In the genomic region with DNA sequence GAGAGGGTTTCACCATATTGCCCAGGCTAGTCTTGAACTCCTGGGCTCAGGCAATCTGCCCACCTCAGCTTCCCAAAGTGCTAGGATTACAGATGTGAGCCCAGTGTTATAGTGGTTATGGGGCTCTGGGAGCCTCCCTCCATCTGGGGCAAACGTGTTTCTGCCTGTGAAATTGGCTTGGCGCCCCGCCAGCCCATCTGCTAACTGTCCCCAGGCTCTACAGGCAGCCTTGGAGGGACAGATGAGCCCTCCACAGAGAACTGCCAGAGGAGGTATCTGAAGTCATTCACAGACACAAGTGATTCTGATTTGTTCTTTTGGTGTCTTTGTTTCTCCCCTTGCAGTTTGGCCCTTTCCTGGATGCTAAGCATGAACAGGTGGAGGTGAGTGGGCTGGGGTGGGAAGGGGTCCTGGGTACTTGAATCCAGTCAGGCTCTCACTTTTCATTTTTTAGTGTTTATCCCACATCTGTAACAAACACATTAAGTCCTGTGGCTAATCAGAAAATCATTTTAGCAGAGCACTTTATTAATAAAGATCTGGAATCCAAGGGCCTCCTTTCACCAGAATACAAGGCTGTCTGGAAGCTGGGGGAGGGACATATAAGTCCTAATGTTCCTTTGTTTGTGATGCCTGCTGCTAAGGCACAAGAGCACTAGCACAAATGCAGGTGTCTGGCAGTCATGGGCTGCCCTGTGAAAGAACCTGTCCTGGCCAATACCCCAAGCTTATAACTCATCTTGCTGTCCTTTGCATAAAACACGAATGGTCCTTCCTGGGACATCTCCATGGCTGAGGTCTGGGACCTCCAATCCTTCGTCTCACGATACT, we compare ENCODE assay signal across 10 cellular contexts. TPM values are rescaled to one million over a fixed set of nuclear protein-coding genes. Genes with fewer than 3 reads are reported as not detected.
DNase-seq lines count a peak whose midpoint lies in the region; TF ChIP-seq lines count a peak whose summit lies in the region.
"Had no signal": no experiment of that assay in that cellular context is flagged by ENCODE, and none has a peak within 500 bp of the region (broad histone marks: within the 10 kb centered on the region; RNA-seq: fewer than 3 reads in every experiment).

No MANE protein-coding gene starts in this region.

- in situ Hi-C loops in G401 (cut with HindIII; ENCODE audit: low sequenced_read_pairs): no loop called here

- WGBS in spleen, 5 donors: 72 to 77% (median 76%) methylated on average over 6 of the region's 6 CpGs

- H3K4me3 ChIP-seq in fibroblast of lung (replicated peaks in 1 of 4; ENCODE audit: control extremely low read depth in 1 of 4, insufficient read depth in 1 of 4, low read depth in 3 of 4, low read length in 4 of 4) (no peak overlapping the region), spleen (no peak overlapping the region), MM.1S (ENCODE audit: low read length) (no peak overlapping the region)

- H3K79me2 ChIP-seq in fibroblast of lung (ENCODE audit: control insufficient read depth, insufficient read depth, low read length): no peaks in the 10 kb centered on the region
- H3K79me2 ChIP-seq in MM.1S (ENCODE audit: low read length): no peaks in the 10 kb centered on the region

- H3K4me1 ChIP-seq in fibroblast of lung (ENCODE audit: control insufficient read depth, extremely low read depth, insufficient read depth, low read length) (peaks cover 29% of the 10 kb centered on the region), spleen (peaks cover 12 to 57% (median 45%) of the 10 kb centered on the region in 6 donors), MM.1S (ENCODE audit: low read length) (no peaks in the 10 kb centered on the region)

- peaks cover 2% of the 10 kb centered on the region for H3K36me3 ChIP-seq in fibroblast of lung (ENCODE audit: control insufficient read depth, insufficient read depth, low read length)
- peaks cover 3 to 100% (median 36%) of the 10 kb centered on the region in 6 donors for H3K36me3 ChIP-seq in spleen
- H3K36me3 ChIP-seq in MM.1S (replicated peaks; ENCODE audit: insufficient read depth, low read length): peaks cover 9% of the 10 kb centered on the region; the same call in 1 of the 2 replicates

- intact Hi-C loops in spleen (cut with DNase I; ENCODE audit: low total_unique reads): no loop called here

- peak; percentile 80 for DNase-seq in G401 (ENCODE audit: low spot score)
- peak; percentile 98 for DNase-seq in NCI-H69 (lab: John Stamatoyannopoulos, UW)
- DNase-seq in fibroblast of lung (ENCODE audit: low read depth in 2 of 2): peak in 1 of 2 donors; percentile 50
- no peak for DNase-seq in spleen
- no peak for DNase-seq in HCEC 1CT
- no peak for DNase-seq in activated effector memory CD4-positive, alpha-beta T cell treated with anti-CD3 and anti-CD28 coated beads, Interleukin-2, amount 50 U/mL, for 16 hours
- DNase-seq in MM.1S: no peak
- DNase-seq: NCI-H2029, small intestine, T-cell had no signal

- H3K9me2 ChIP-seq in MM.1S (replicated peaks; ENCODE audit: insufficient read depth, low read length): no peaks in the 10 kb centered on the region

- H3K27me3 ChIP-seq in fibroblast of lung (ENCODE audit: control insufficient read depth, insufficient read depth, low read length) (no peaks in the 10 kb centered on the region), spleen (replicated peaks in 1 of 7) (no peaks in the 10 kb centered on the region), MM.1S (replicated peaks; ENCODE audit: insufficient read depth, low read length) (no peaks in the 10 kb centered on the region)

- no peaks in the 10 kb centered on the region for H3F3A ChIP-seq in MM.1S (ENCODE audit: insufficient read depth, low read length)

- no peaks in the 10 kb centered on the region for H3K9me3 ChIP-seq in fibroblast of lung (ENCODE audit: control insufficient read depth, insufficient read depth, low read depth, low read length)
- H3K9me3 ChIP-seq in spleen: no peaks in the 10 kb centered on the region
- H3K9me3 ChIP-seq in MM.1S (replicated peaks; ENCODE audit: insufficient read depth, low read length): no peaks in the 10 kb centered on the region

- H3K9ac ChIP-seq in fibroblast of lung (ENCODE audit: insufficient read depth, low read length) (no peak overlapping the region), MM.1S (ENCODE audit: low read length) (no peak overlapping the region)

- H4K20me1 ChIP-seq in fibroblast of lung (ENCODE audit: control insufficient read depth, extremely low read depth, insufficient read depth, low read length) (no peaks in the 10 kb centered on the region), MM.1S (ENCODE audit: insufficient read depth, low read length) (no peaks in the 10 kb centered on the region)

- H2AFZ ChIP-seq in fibroblast of lung (ENCODE audit: low read length) (no peak overlapping the region), MM.1S (ENCODE audit: low read length) (no peak overlapping the region)

- peak overlapping the region; percentile 100 for H3K27ac ChIP-seq in fibroblast of lung (ENCODE audit: insufficient read depth, low read length)
- peak overlapping the region in 5 of 8 donors; percentile 86 to 95 (median 88) for H3K27ac ChIP-seq in spleen
- H3K27ac ChIP-seq in MM.1S (ENCODE audit: low read length): no peak overlapping the region

- TF ChIP-seq POLR2A in spleen (IDR thresholded peaks at IDR 0.05): no peak

- no peak overlapping the region for H3K4me2 ChIP-seq in fibroblast of lung (ENCODE audit: extremely low read depth, insufficient read depth, low read length)
- no peak overlapping the region for H3K4me2 ChIP-seq in MM.1S (ENCODE audit: low read depth, low read length)

- TF ChIP-seq CTCF in fibroblast of lung (conservative IDR thresholded peaks at IDR 0.05 in 1 of 2, IDR thresholded peaks at IDR 0.05 in 1 of 2; ENCODE audit: low read depth in 1 of 2, low read length in 2 of 2): no peak
- no peak for TF ChIP-seq CTCF in spleen (IDR thresholded peaks at IDR 0.05 in 8 of 11, conservative IDR thresholded peaks at IDR 0.05 in 3 of 11)
- no peak for TF ChIP-seq CTCF in MM.1S (IDR thresholded peaks at IDR 0.05; ENCODE audit: low read length)

RNA-seq across cellular contexts. Expression of a gene that starts 25.7 kb away (rescaled TPM):
- 4.6 TPM in 1 of 2 replicates, not detected in the other for total RNA-seq in G401 (2014; rRNA removed; shearing (Covaris generic))
- total RNA-seq in fibroblast of lung (12.3 and 25.6 TPM in 2 replicates), spleen (10 to 100 TPM; 14.5 to 48.0 (median 26.4) TPM)
- polyA plus RNA-seq in fibroblast of lung (31.7 and 48.4 TPM in 2 replicates), spleen (10 to 100 TPM in 1 of 3 donors, 1 to 10 TPM in 2; 4.2 to 13.4 (median 7.1) TPM)
- polyA plus RNA-seq in fibroblast of lung (2012): 56.1 and 78.8 TPM in 2 replicates
- 164 and 172 TPM in 2 replicates for polyA minus RNA-seq in fibroblast of lung (ENCODE audit: low replicate concordance)

RNA-seq across cellular contexts. Expression of a gene that starts 27.2 kb away (rescaled TPM):
- total RNA-seq in G401 (2014; rRNA removed; shearing (Covaris generic)): 10.8 and 19.4 TPM in 2 replicates
- total RNA-seq in fibroblast of lung (1.0 and 2.8 TPM in 2 replicates), spleen (10 to 100 TPM; 10.6 to 25.9 (median 19.1) TPM)
- polyA plus RNA-seq in fibroblast of lung (9.8 and 33.6 TPM in 2 replicates), spleen (10 to 100 TPM in 2 of 3 donors, 1 to 10 TPM in 1; 9.0 to 12.2 (median 10.7) TPM)
- 6.7 and 20.1 TPM in 2 replicates for polyA plus RNA-seq in fibroblast of lung (2012)
- 14.6 and 53.5 TPM in 2 replicates for polyA minus RNA-seq in fibroblast of lung (ENCODE audit: low replicate concordance)

RNA-seq across cellular contexts. Expression of a gene that starts 44.7 kb away (rescaled TPM):
- 52.8 and 54.3 TPM in 2 replicates for total RNA-seq in G401 (2014; rRNA removed; shearing (Covaris generic))
- total RNA-seq in fibroblast of lung: 37.5 and 42.9 TPM in 2 replicates
- polyA plus RNA-seq in fibroblast of lung: 55.1 and 76.4 TPM in 2 replicates
- polyA plus RNA-seq in fibroblast of lung (2012): 38.3 and 46.3 TPM in 2 replicates
- 95.3 and 148 TPM in 2 replicates for polyA minus RNA-seq in fibroblast of lung (ENCODE audit: low replicate concordance)
- 10 to 100 TPM; 35.7 to 67.0 (median 51.5) TPM for total RNA-seq in spleen
- polyA plus RNA-seq in spleen: 10 to 100 TPM; 20.5 to 27.2 (median 24.3) TPM

Comparison
In these comparisons a context has a peak if more than half of its experiments do, and no peak if none do; other contexts are left out.
1. DNase-seq: peak in G401 (single experiment) and NCI-H69 (single experiment); none in spleen (single experiment), HCEC 1CT (single experiment), activated effector memory CD4-positive, alpha-beta T cell treated with anti-CD3 and anti-CD28 coated beads, Interleukin-2, amount 50 U/mL, for 16 hours (single experiment) and MM.1S (single experiment).